Comparison of ENCODE assay signal across 8 cellular contexts in genomic region chr3:187041362-187042061, GRCh38.
A peak's percentile ranks its signal among the peaks of the same experiment; 100 is the strongest.
DNase-seq lines count a peak whose midpoint lies in the region; ATAC-seq, FAIRE-seq and TF ChIP-seq lines count a peak whose summit lies in the region.

No MANE protein-coding gene starts in this region.

- H3K36me3 Mint-ChIP-seq in central memory CD8-positive, alpha-beta T cell (ENCODE audit: insufficient read depth) = peaks cover 58% of the 10 kb centered on the region
- peaks cover 46% of the 10 kb centered on the region for H3K36me3 Mint-ChIP-seq in osteocyte (ENCODE audit: unreplicated experiment)

- peak; percentile 15 for FAIRE-seq in H54 (lab: Jason Lieb, UNC)

- H3K27me3 Mint-ChIP-seq in central memory CD8-positive, alpha-beta T cell = no peaks in the 10 kb centered on the region
- H3K27me3 Mint-ChIP-seq in stimulated activated naive CD8-positive, alpha-beta T cell treated with anti-CD3 and anti-CD28 coated beads, Interleukin-15, amount 100 ng/mL, for 72 hours = no peaks in the 10 kb centered on the region
- H3K27me3 Mint-ChIP-seq in osteocyte (ENCODE audit: unreplicated experiment) = no peaks in the 10 kb centered on the region

- TF ChIP-seq CTCF in osteocyte (IDR thresholded peaks at IDR 0.05) = no peak

- peak; percentile 99 for ATAC-seq in central memory CD8-positive, alpha-beta T cell (replicated peaks; ENCODE audit: extremely low read depth, poor library complexity, severe bottlenecking)
- peak; percentile 93 for ATAC-seq in stimulated activated naive CD8-positive, alpha-beta T cell treated with anti-CD3 and anti-CD28 coated beads, Interleukin-15, amount 100 ng/mL, for 72 hours

- no peaks in the 10 kb centered on the region for H3K9me3 Mint-ChIP-seq in central memory CD8-positive, alpha-beta T cell
- H3K9me3 Mint-ChIP-seq in stimulated activated naive CD8-positive, alpha-beta T cell treated with anti-CD3 and anti-CD28 coated beads, Interleukin-15, amount 100 ng/mL, for 72 hours = no peaks in the 10 kb centered on the region
- H3K9me3 Mint-ChIP-seq in osteocyte (ENCODE audit: unreplicated experiment) = no peaks in the 10 kb centered on the region

- H3K4me3 Mint-ChIP-seq in central memory CD8-positive, alpha-beta T cell = peak overlapping the region; percentile 64
- peak overlapping the region; percentile 73 to 79 for H3K4me3 Mint-ChIP-seq in stimulated activated naive CD8-positive, alpha-beta T cell treated with anti-CD3 and anti-CD28 coated beads, Interleukin-15, amount 100 ng/mL, for 72 hours
- no peak overlapping the region for H3K4me3 Mint-ChIP-seq in osteocyte (ENCODE audit: unreplicated experiment)

- peaks cover 59% of the 10 kb centered on the region for H3K4me1 Mint-ChIP-seq in central memory CD8-positive, alpha-beta T cell
- H3K4me1 Mint-ChIP-seq in stimulated activated naive CD8-positive, alpha-beta T cell treated with anti-CD3 and anti-CD28 coated beads, Interleukin-15, amount 100 ng/mL, for 72 hours = peaks cover 83% of the 10 kb centered on the region
- H3K4me1 Mint-ChIP-seq in osteocyte (ENCODE audit: unreplicated experiment) = peaks cover 15% of the 10 kb centered on the region

- TF ChIP-seq POLR2A in H54 (IDR thresholded peaks at IDR 0.05; ENCODE audit: low read depth, low read length) = no peak

- DNase-seq in Daoy (ENCODE audit: low read depth) (peak; percentile 17), H54 (ENCODE audit: insufficient read length, low spot score) (no peak), RKO (ENCODE audit: low spot score) (peak; percentile 7), osteocyte (ENCODE audit: extremely low spot score, unreplicated experiment) (no peak), NCI-H146 treated with DMSO at 0.1 percent for 48 hours (lab: John Stamatoyannopoulos, UW; ENCODE audit: unreplicated experiment) (no peak), SKM-1 (lab: John Stamatoyannopoulos, UW; ENCODE audit: unreplicated experiment) (no peak)
- DNase-seq in central memory CD8-positive, alpha-beta T cell (ENCODE audit: low spot score in 2 of 2) = peak in 1 of 2 donors; percentile 14
- DNase-seq in stimulated activated naive CD8-positive, alpha-beta T cell treated with anti-CD3 and anti-CD28 coated beads, Interleukin-15, amount 100 ng/mL, for 72 hours = peak; percentile 36 to 63

- peak overlapping the region; percentile 88 for H3K27ac Mint-ChIP-seq in central memory CD8-positive, alpha-beta T cell (ENCODE audit: low read depth)
- peak overlapping the region; percentile 97 to 98 for H3K27ac Mint-ChIP-seq in stimulated activated naive CD8-positive, alpha-beta T cell treated with anti-CD3 and anti-CD28 coated beads, Interleukin-15, amount 100 ng/mL, for 72 hours
- H3K27ac Mint-ChIP-seq in osteocyte (ENCODE audit: unreplicated experiment) = no peak overlapping the region

Comparison
In these comparisons a context has a peak if more than half of its experiments do, and no peak if none do; other contexts are left out.
1. DNase-seq: peak in Daoy (single experiment), RKO (single experiment) and stimulated activated naive CD8-positive, alpha-beta T cell treated with anti-CD3 and anti-CD28 coated beads, Interleukin-15, amount 100 ng/mL, for 72 hours (2 of 2); none in H54 (single experiment), osteocyte (single experiment), NCI-H146 treated with DMSO at 0.1 percent for 48 hours (single experiment) and SKM-1 (single experiment).